11 cellular contexts compared by ENCODE assay signal in genomic region chr5:90131734-90132133, GRCh38.
DNase-seq lines count a peak whose midpoint lies in the region; ATAC-seq lines count a peak whose summit lies in the region.
"Had no signal": no experiment of that assay in that cellular context is flagged by ENCODE, and none has a peak within 500 bp of the region (broad histone marks: within the 10 kb centered on the region; RNA-seq: fewer than 3 reads in every experiment).

No MANE protein-coding gene starts in this region.

- intact Hi-C loops in posterior vena cava (cut with DNase I) = no loop called here

- H3K36me3 Mint-ChIP-seq in stimulated activated memory B cell treated with anti-CD40 and anti-IgM and Interleukin-4, amounts not matched to agents 10 μg/mL and 1 μg/mL and 100 μg/mL, for 72 hours = no peaks in the 10 kb centered on the region
- H3K36me3 Mint-ChIP-seq: neural progenitor cell had no signal

- peaks cover 22% of the 10 kb centered on the region for H3K4me1 Mint-ChIP-seq in stimulated activated memory B cell treated with anti-CD40 and anti-IgM and Interleukin-4, amounts not matched to agents 10 μg/mL and 1 μg/mL and 100 μg/mL, for 72 hours
- H3K4me1 Mint-ChIP-seq: neural progenitor cell had no signal

- H3K9me3 Mint-ChIP-seq in stimulated activated memory B cell treated with anti-CD40 and anti-IgM and Interleukin-4, amounts not matched to agents 10 μg/mL and 1 μg/mL and 100 μg/mL, for 72 hours = no peaks in the 10 kb centered on the region
- H3K9me3 Mint-ChIP-seq: neural progenitor cell had no signal

- H3K27ac Mint-ChIP-seq in stimulated activated memory B cell treated with anti-CD40 and anti-IgM and Interleukin-4, amounts not matched to agents 10 μg/mL and 1 μg/mL and 100 μg/mL, for 72 hours = peak overlapping the region; percentile 74
- H3K27ac Mint-ChIP-seq: neural progenitor cell had no signal

- H3K4me3 Mint-ChIP-seq in stimulated activated memory B cell treated with anti-CD40 and anti-IgM and Interleukin-4, amounts not matched to agents 10 μg/mL and 1 μg/mL and 100 μg/mL, for 72 hours = no peak overlapping the region
- H3K4me3 Mint-ChIP-seq: neural progenitor cell had no signal

- H3K27me3 Mint-ChIP-seq in stimulated activated memory B cell treated with anti-CD40 and anti-IgM and Interleukin-4, amounts not matched to agents 10 μg/mL and 1 μg/mL and 100 μg/mL, for 72 hours = no peaks in the 10 kb centered on the region

- peak; percentile 76 for ATAC-seq in HG02885 (IDR thresholded peaks at IDR 0.05; ENCODE audit: poor library complexity, unreplicated experiment)
- ATAC-seq in stimulated activated memory B cell treated with anti-CD40 and anti-IgM and Interleukin-4, amounts not matched to agents 10 μg/mL and 1 μg/mL and 100 μg/mL, for 72 hours = peak; percentile 75

- DNase-seq in GM19240 (ENCODE audit: insufficient read length, low spot score) = peak; percentile 29
- peak; percentile 50 for DNase-seq in OCI-M1 (lab: John Stamatoyannopoulos, UW)
- no peak for DNase-seq in stimulated activated CD4-positive, alpha-beta T cell treated with anti-CD3 and anti-CD28 coated beads, Interleukin-2, amount 100 ng/mL, for 48 hours
- no peak for DNase-seq in kidney tubule cell (ENCODE audit: low spot score)
- DNase-seq in posterior vena cava (ENCODE audit: low spot score) = no peak
- DNase-seq in NCI-H446 (lab: John Stamatoyannopoulos, UW) = no peak
- DNase-seq: NCI-H2081; stimulated activated naive CD4-positive, alpha-beta T cell treated with Interleukin-2 at 50 U/mL for 16 hours had no signal

Comparison
In these comparisons a context has a peak if more than half of its experiments do, and no peak if none do; other contexts are left out.
1. DNase-seq: peak in GM19240 (single experiment) and OCI-M1 (single experiment); none in stimulated activated CD4-positive, alpha-beta T cell treated with anti-CD3 and anti-CD28 coated beads, Interleukin-2, amount 100 ng/mL, for 48 hours (0 of 2), kidney tubule cell (single experiment), posterior vena cava (single experiment) and NCI-H446 (0 of 2).